12 cellular contexts compared by ENCODE assay signal in genomic region chr4:3193531-3194203, GRCh38. TPM values are rescaled to one million over a fixed set of nuclear protein-coding genes. Genes with fewer than 3 reads are reported as not detected.
DNase-seq lines count a peak whose midpoint lies in the region; ATAC-seq and TF ChIP-seq lines count a peak whose summit lies in the region.
"Had no signal": no experiment of that assay in that cellular context is flagged by ENCODE, and none has a peak within 500 bp of the region (broad histone marks: within the 10 kb centered on the region; RNA-seq: fewer than 3 reads in every experiment).

No MANE protein-coding gene starts in this region.

- TF ChIP-seq POLR2A in spleen (IDR thresholded peaks at IDR 0.05), result no peak

- no peak for DNase-seq in activated naive CD8-positive, alpha-beta T cell treated with anti-CD3 and anti-CD28 coated beads, Interleukin-2, amount 10 ng/mL, durations not matched to agents 7 days and 5 days
- no peak for DNase-seq in activated naive CD8-positive, alpha-beta T cell treated with anti-CD3 and anti-CD28 coated beads for 36 hours
- peak; percentile 38 for DNase-seq in RKO (ENCODE audit: low spot score)
- no peak for DNase-seq in epithelial cell of proximal tubule (ENCODE audit: low read depth)
- no peak for DNase-seq in spleen
- DNase-seq in retina, result no peak
- DNase-seq in HEK293T (ENCODE audit: extremely low spot score), result no peak
- no peak for DNase-seq in NCI-H446 (lab: John Stamatoyannopoulos, UW)
- DNase-seq: amniotic stem cell, naive B cell had no signal

- no peak overlapping the region for H3K27ac ChIP-seq in spleen
- H3K27ac ChIP-seq: SJCRH30 had no signal

- peaks cover 42% of the 10 kb centered on the region for H3K4me1 Mint-ChIP-seq in activated naive CD8-positive, alpha-beta T cell treated with anti-CD3 and anti-CD28 coated beads, Interleukin-2, amount 10 ng/mL, durations not matched to agents 7 days and 5 days
- H3K4me1 Mint-ChIP-seq in activated naive CD8-positive, alpha-beta T cell treated with anti-CD3 and anti-CD28 coated beads for 36 hours, result peaks cover 43% of the 10 kb centered on the region

- peaks cover 0 to 100% (median 33%) of the 10 kb centered on the region in 6 donors for H3K36me3 ChIP-seq in spleen

- peak overlapping the region; percentile 35 for H3K27ac Mint-ChIP-seq in activated naive CD8-positive, alpha-beta T cell treated with anti-CD3 and anti-CD28 coated beads, Interleukin-2, amount 10 ng/mL, durations not matched to agents 7 days and 5 days
- H3K27ac Mint-ChIP-seq in activated naive CD8-positive, alpha-beta T cell treated with anti-CD3 and anti-CD28 coated beads for 36 hours, result no peak overlapping the region
- H3K27ac Mint-ChIP-seq: stimulated activated naive CD8-positive, alpha-beta T cell treated with anti-CD3 and anti-CD28 coated beads, Interleukin-15, Interleukin-2, amounts not matched to agents 100 ng/mL and 50 ng/mL, for 24 hours had no signal

- no peak for ATAC-seq in activated naive CD8-positive, alpha-beta T cell treated with anti-CD3 and anti-CD28 coated beads, Interleukin-2, amount 10 ng/mL, durations not matched to agents 7 days and 5 days (ENCODE audit: low read depth)

- WGBS in spleen, 5 donors, result 52 to 61% (median 56%) methylated on average over 6 of the region's 6 CpGs

- no peaks in the 10 kb centered on the region for H3K9me3 Mint-ChIP-seq in activated naive CD8-positive, alpha-beta T cell treated with anti-CD3 and anti-CD28 coated beads, Interleukin-2, amount 10 ng/mL, durations not matched to agents 7 days and 5 days
- H3K9me3 Mint-ChIP-seq in activated naive CD8-positive, alpha-beta T cell treated with anti-CD3 and anti-CD28 coated beads for 36 hours, result no peaks in the 10 kb centered on the region
- H3K9me3 Mint-ChIP-seq: naive B cell; stimulated activated naive CD8-positive, alpha-beta T cell treated with anti-CD3 and anti-CD28 coated beads, Interleukin-15, Interleukin-2, amounts not matched to agents 100 ng/mL and 50 ng/mL, for 24 hours had no signal

- H3K4me3 ChIP-seq in epithelial cell of proximal tubule (ENCODE audit: low read depth, low read length) (no peak overlapping the region), spleen (no peak overlapping the region)
- H3K4me3 ChIP-seq: SJCRH30 had no signal

- H3K4me1 ChIP-seq in spleen, result peaks cover 0 to 57% (median 22%) of the 10 kb centered on the region in 6 donors
- H3K4me1 ChIP-seq: SJCRH30 had no signal

- CTCF ChIA-PET in HEK293T (lab: Yijun Ruan, JAX), result interaction anchor here (1.4 kb wide), 1 partner anchor 9 kb away, joined by 3 read pairs; no protein-coding TSS in a partner anchor

- TF ChIP-seq CTCF in epithelial cell of proximal tubule (conservative IDR thresholded peaks at IDR 0.05; ENCODE audit: low read depth, low read length) (peak; percentile 19), spleen (IDR thresholded peaks at IDR 0.05 in 8 of 11, conservative IDR thresholded peaks at IDR 0.05 in 3 of 11) (peak in 9 of 11 experiments; percentile 23 to 48 (median 34))

- no peaks in the 10 kb centered on the region for H3K27me3 Mint-ChIP-seq in activated naive CD8-positive, alpha-beta T cell treated with anti-CD3 and anti-CD28 coated beads, Interleukin-2, amount 10 ng/mL, durations not matched to agents 7 days and 5 days
- H3K27me3 Mint-ChIP-seq in activated naive CD8-positive, alpha-beta T cell treated with anti-CD3 and anti-CD28 coated beads for 36 hours, result no peaks in the 10 kb centered on the region
- H3K27me3 Mint-ChIP-seq: naive B cell; stimulated activated naive CD8-positive, alpha-beta T cell treated with anti-CD3 and anti-CD28 coated beads, Interleukin-15, Interleukin-2, amounts not matched to agents 100 ng/mL and 50 ng/mL, for 24 hours had no signal

- intact Hi-C loops in spleen (cut with DNase I; ENCODE audit: low total_unique reads), result loop anchor here (5.0 kb wide), 1 partner anchor 249 kb away; the partner anchor contains the start of gene HGFAC

- POLR2A ChIA-PET in activated naive CD8-positive, alpha-beta T cell treated with anti-CD3 and anti-CD28 coated beads, Interleukin-2, amount 10 ng/mL, durations not matched to agents 7 days and 5 days (lab: Charles Lee), result no interaction called here
- POLR2A ChIA-PET in HEK293T (lab: Yijun Ruan, JAX), result no interaction called here

- no peak overlapping the region for H3K4me3 Mint-ChIP-seq in activated naive CD8-positive, alpha-beta T cell treated with anti-CD3 and anti-CD28 coated beads, Interleukin-2, amount 10 ng/mL, durations not matched to agents 7 days and 5 days
- H3K4me3 Mint-ChIP-seq in activated naive CD8-positive, alpha-beta T cell treated with anti-CD3 and anti-CD28 coated beads for 36 hours, result no peak overlapping the region
- H3K4me3 Mint-ChIP-seq: naive B cell; stimulated activated naive CD8-positive, alpha-beta T cell treated with anti-CD3 and anti-CD28 coated beads, Interleukin-15, Interleukin-2, amounts not matched to agents 100 ng/mL and 50 ng/mL, for 24 hours had no signal

- no peaks in the 10 kb centered on the region for H3K27me3 ChIP-seq in spleen (replicated peaks in 1 of 7)
- H3K27me3 ChIP-seq: SJCRH30 had no signal

- H3K36me3 Mint-ChIP-seq in activated naive CD8-positive, alpha-beta T cell treated with anti-CD3 and anti-CD28 coated beads, Interleukin-2, amount 10 ng/mL, durations not matched to agents 7 days and 5 days, result peaks cover 24% of the 10 kb centered on the region
- H3K36me3 Mint-ChIP-seq in activated naive CD8-positive, alpha-beta T cell treated with anti-CD3 and anti-CD28 coated beads for 36 hours, result peaks cover 27% of the 10 kb centered on the region

- H3K9me3 ChIP-seq in spleen, result no peaks in the 10 kb centered on the region
- H3K9me3 ChIP-seq: SJCRH30 had no signal

TF ChIP-seq in HEK293T, 16 proteins besides CTCF, POLR2A, EP300 and RAD21:
- no peak for TF ChIP-seq LEF1 (IDR thresholded peaks at IDR 0.05; ENCODE audit: borderline replicate concordance)

RNA-seq across cellular contexts. Expression of gene MSANTD1, which starts 55.3 kb away (rescaled TPM):
- 1 to 10 TPM; 1.3 to 1.4 TPM for total RNA-seq in activated naive CD8-positive, alpha-beta T cell treated with anti-CD3 and anti-CD28 coated beads, Interleukin-2, amount 10 ng/mL, durations not matched to agents 7 days and 5 days
- total RNA-seq in activated naive CD8-positive, alpha-beta T cell treated with anti-CD3 and anti-CD28 coated beads for 36 hours, result under 1 TPM; 0.24 to 0.37 TPM
- total RNA-seq in epithelial cell of proximal tubule, result 0.14 TPM in 1 of 2 replicates, not detected in the other
- 1 to 10 TPM; 1.4 to 2.8 (median 2.2) TPM for total RNA-seq in spleen
- polyA plus RNA-seq in spleen, result 1 to 10 TPM in 1 of 3 donors, under 1 TPM in 2; 0.41 to 1.0 (median 0.90) TPM
